ENCODE assay signal across 1 cellular context in genomic region chr7:20624666-20625385, GRCh38.
TF ChIP-seq lines count a peak whose summit lies in the region.

No MANE protein-coding gene starts in this region.

TF ChIP-seq in HepG2, 621 proteins besides CTCF, POLR2A, EP300 and RAD21 (continued from another document):
- no peak for TF ChIP-seq ATF5 (CRISPR knock-in tag; IDR thresholded peaks at IDR 0.05; ENCODE audit: low read depth)
- no peak for TF ChIP-seq ATF3 (CRISPR knock-in tag; IDR thresholded peaks at IDR 0.05)
- TF ChIP-seq HNF1A (IDR thresholded peaks at IDR 0.05; ENCODE audit: low read depth), result peak; percentile 53; the same call in 1 of the 2 replicates
- TF ChIP-seq HNF1A (CRISPR knock-in tag; IDR thresholded peaks at IDR 0.05; ENCODE audit: borderline replicate concordance), result no peak
- TF ChIP-seq TARDBP (CRISPR knock-in tag; IDR thresholded peaks at IDR 0.05), result no peak
- no peak for TF ChIP-seq CERS6 (CRISPR knock-in tag; IDR thresholded peaks at IDR 0.05)
- TF ChIP-seq KIAA2018 (CRISPR knock-in tag; IDR thresholded peaks at IDR 0.05; ENCODE audit: borderline replicate concordance), result no peak
- no peak for TF ChIP-seq NFKBIZ (CRISPR knock-in tag; IDR thresholded peaks at IDR 0.05)
- no peak for TF ChIP-seq PAF1 (CRISPR knock-in tag; IDR thresholded peaks at IDR 0.05)
- TF ChIP-seq ETV5 (CRISPR knock-in tag; IDR thresholded peaks at IDR 0.05; ENCODE audit: borderline replicate concordance), result 0 out of 2 replicates have a peak, but pooled peaks have one; percentile 14
- no peak for TF ChIP-seq CBFB (CRISPR knock-in tag; IDR thresholded peaks at IDR 0.05)
- TF ChIP-seq ZNF256 (CRISPR knock-in tag; conservative IDR thresholded peaks at IDR 0.05), result no peak
- TF ChIP-seq POGZ (CRISPR knock-in tag; IDR thresholded peaks at IDR 0.05), result no peak
- no peak for TF ChIP-seq ZNF616 (CRISPR knock-in tag; IDR thresholded peaks at IDR 0.05; ENCODE audit: low read depth)
- no peak for TF ChIP-seq ZNF816 (CRISPR knock-in tag; IDR thresholded peaks at IDR 0.05; ENCODE audit: borderline replicate concordance)
- no peak for TF ChIP-seq ZBTB43 (CRISPR knock-in tag; conservative IDR thresholded peaks at IDR 0.05)
- TF ChIP-seq THAP9 (CRISPR knock-in tag; IDR thresholded peaks at IDR 0.05; ENCODE audit: borderline replicate concordance), result no peak
- TF ChIP-seq ZNF776 (CRISPR knock-in tag; IDR thresholded peaks at IDR 0.05), result no peak
- TF ChIP-seq ZFY (CRISPR knock-in tag; IDR thresholded peaks at IDR 0.05), result no peak
